Comparison of ENCODE assay signal across 8 cellular contexts in genomic region chr17:2712300-2713043, GRCh38. TPM values are rescaled to one million over a fixed set of nuclear protein-coding genes. Genes with fewer than 3 reads are reported as not detected.
A peak's percentile ranks its signal among the peaks of the same experiment; 100 is the strongest.
DNase-seq lines count a peak whose midpoint lies in the region; ATAC-seq and TF ChIP-seq lines count a peak whose summit lies in the region.

No MANE protein-coding gene starts in this region.

- no peaks in the 10 kb centered on the region for H3K27me3 ChIP-seq in GM23248 (replicated peaks; ENCODE audit: insufficient read depth)
- no peaks in the 10 kb centered on the region for H3K27me3 ChIP-seq in fibroblast of lung (ENCODE audit: control insufficient read depth, insufficient read depth, low read length)
- H3K27me3 ChIP-seq in parathyroid adenoma (ENCODE audit: control insufficient read depth, insufficient read depth, low read length) = no peaks in the 10 kb centered on the region

- peak overlapping the region; percentile 78 for H2AFZ ChIP-seq in GM23248
- peak overlapping the region; percentile 98 for H2AFZ ChIP-seq in fibroblast of lung (ENCODE audit: low read length)
- peak overlapping the region; percentile 100 for H2AFZ ChIP-seq in parathyroid adenoma

- peak overlapping the region; percentile 55 for H3K4me2 ChIP-seq in GM23248 (ENCODE audit: unreplicated experiment)
- peak overlapping the region; percentile 71 for H3K4me2 ChIP-seq in fibroblast of lung (ENCODE audit: extremely low read depth, insufficient read depth, low read length)
- peak overlapping the region; percentile 80 for H3K4me2 ChIP-seq in parathyroid adenoma (ENCODE audit: low read length)

- WGBS in GM23248 (ENCODE audit: low coverage in 1 of 2, low lambda C conversion rate in 2 of 2, missing lambda C conversion rate in 2 of 2), 2 experiments = 30 to 37% methylated on average over 32 to 36 of the region's 36 CpGs

- TF ChIP-seq CTCF in fibroblast of lung (conservative IDR thresholded peaks at IDR 0.05 in 1 of 2, IDR thresholded peaks at IDR 0.05 in 1 of 2; ENCODE audit: low read depth in 1 of 2, low read length in 2 of 2) (no peak), parathyroid adenoma (IDR thresholded peaks at IDR 0.05) (no peak)

- H3K4me3 ChIP-seq in GM23248 (peak overlapping the region; percentile 76), fibroblast of lung (replicated peaks in 1 of 4; ENCODE audit: control extremely low read depth in 1 of 4, insufficient read depth in 1 of 4, low read depth in 3 of 4, low read length in 4 of 4) (peak overlapping the region; percentile 41 to 75 (median 58)), parathyroid adenoma (ENCODE audit: low read depth, low read length) (peak overlapping the region; percentile 82)

- peaks cover 38% of the 10 kb centered on the region for H3K79me2 ChIP-seq in GM23248 (ENCODE audit: insufficient read depth)
- H3K79me2 ChIP-seq in fibroblast of lung (ENCODE audit: control insufficient read depth, insufficient read depth, low read length) = peaks cover 38% of the 10 kb centered on the region
- peaks cover 34% of the 10 kb centered on the region for H3K79me2 ChIP-seq in parathyroid adenoma

- H3K4me1 ChIP-seq in GM23248 (ENCODE audit: insufficient read depth) (peaks cover 19% of the 10 kb centered on the region), fibroblast of lung (ENCODE audit: control insufficient read depth, extremely low read depth, insufficient read depth, low read length) (peaks cover 11% of the 10 kb centered on the region), parathyroid adenoma (peaks cover 31% of the 10 kb centered on the region)

- in situ Hi-C loops in GM23248 (cut with MboI) = no loop called here

- H3K9ac ChIP-seq in GM23248 = peak overlapping the region; percentile 81
- peak overlapping the region; percentile 2 for H3K9ac ChIP-seq in fibroblast of lung (ENCODE audit: insufficient read depth, low read length)
- peak overlapping the region; percentile 64 for H3K9ac ChIP-seq in parathyroid adenoma

- H3K9me3 ChIP-seq in GM23248 (ENCODE audit: low read depth) (no peaks in the 10 kb centered on the region), fibroblast of lung (ENCODE audit: control insufficient read depth, insufficient read depth, low read depth, low read length) (no peaks in the 10 kb centered on the region), parathyroid adenoma (ENCODE audit: control insufficient read depth, low read length) (no peaks in the 10 kb centered on the region)

- ATAC-seq in HG03159 (IDR thresholded peaks at IDR 0.05; ENCODE audit: unreplicated experiment) = no peak

- H3K36me3 ChIP-seq in GM23248 (ENCODE audit: low read depth) (no peaks in the 10 kb centered on the region), fibroblast of lung (ENCODE audit: control insufficient read depth, insufficient read depth, low read length) (no peaks in the 10 kb centered on the region), parathyroid adenoma (ENCODE audit: control insufficient read depth, insufficient read depth, low read length) (no peaks in the 10 kb centered on the region)

- H3K27ac ChIP-seq in GM23248 (peak overlapping the region; percentile 2; the same call in 1 of the 2 replicates), fibroblast of lung (ENCODE audit: insufficient read depth, low read length) (peak overlapping the region; percentile 67), parathyroid adenoma (peak overlapping the region; percentile 90)

- no peaks in the 10 kb centered on the region for H3F3A ChIP-seq in GM23248 (ENCODE audit: insufficient read depth)

- DNase-seq in GM23248 = no peak
- DNase-seq in SK-N-DZ (ENCODE audit: low spot score) = peak; percentile 69
- DNase-seq in fibroblast of lung (ENCODE audit: low read depth in 2 of 2) = no peak
- no peak for DNase-seq in stimulated activated CD4-positive, alpha-beta T cell treated with anti-CD3 and anti-CD28 coated beads, Interleukin-1b, Interleukin-23, amount 100 ng/mL, for 48 hours
- no peak for DNase-seq in NCI-H2171 treated with DMSO at 0.1 percent for 48 hours (lab: John Stamatoyannopoulos, UW)
- DNase-seq in germinal center (ENCODE audit: low spot score) = no peak

- H4K20me1 ChIP-seq in GM23248 (ENCODE audit: insufficient read depth) (no peaks in the 10 kb centered on the region), fibroblast of lung (ENCODE audit: control insufficient read depth, extremely low read depth, insufficient read depth, low read length) (no peaks in the 10 kb centered on the region)

- no peaks in the 10 kb centered on the region for H3K9me2 ChIP-seq in GM23248 (ENCODE audit: insufficient read depth)

RNA-seq across cellular contexts. Expression of gene CLUH, which starts 0.9 kb away (rescaled TPM):
- 26.1 and 32.7 TPM in 2 replicates for total RNA-seq in GM23248 (2014; rRNA removed; shearing (Covaris generic))
- 16.3 and 16.9 TPM in 2 replicates for polyA plus RNA-seq in GM23248 (2016; fragmentation: Nextera tagmentation; extraction: Ambion mirVana)
- 56.5 and 59.8 TPM in 2 replicates for polyA plus RNA-seq in SK-N-DZ (2014; cell fraction: cytosol; rRNA removed)
- polyA plus RNA-seq in SK-N-DZ (2014; cell fraction: nucleus; rRNA removed) = 356 and 379 TPM in 2 replicates
- 28.2 and 29.4 TPM in 2 replicates for total RNA-seq in fibroblast of lung
- polyA plus RNA-seq in fibroblast of lung = 10.5 and 19.2 TPM in 2 replicates
- polyA plus RNA-seq in fibroblast of lung (2012) = 24.1 and 40.5 TPM in 2 replicates
- polyA minus RNA-seq in fibroblast of lung (ENCODE audit: low replicate concordance) = 23.8 and 41.2 TPM in 2 replicates

RNA-seq across cellular contexts. Expression of gene CCDC92B, which starts 37.0 kb away (rescaled TPM):
- total RNA-seq in GM23248 (2014; rRNA removed; shearing (Covaris generic)) = not detected in 2 replicates
- not detected in 2 replicates for polyA plus RNA-seq in GM23248 (2016; fragmentation: Nextera tagmentation; extraction: Ambion mirVana)
- polyA plus RNA-seq in SK-N-DZ (2014; cell fraction: cytosol; rRNA removed) = 4.1 and 5.3 TPM in 2 replicates
- 3.3 and 4.9 TPM in 2 replicates for polyA plus RNA-seq in SK-N-DZ (2014; cell fraction: nucleus; rRNA removed)
- total RNA-seq in fibroblast of lung = not detected in 2 replicates
- not detected in 2 replicates for polyA plus RNA-seq in fibroblast of lung
- polyA plus RNA-seq in fibroblast of lung (2012) = not detected in 2 replicates
- polyA minus RNA-seq in fibroblast of lung (ENCODE audit: low replicate concordance) = not detected in 2 replicates

Comparison
In these comparisons a context has a peak if more than half of its experiments do, and no peak if none do; other contexts are left out.
1. H3K27ac ChIP-seq: peak in every context shown above with its lines; median percentile 90 in parathyroid adenoma; 67 in fibroblast of lung; 2 in GM23248.
2. H3K9ac ChIP-seq: peak in every context shown above with its lines; median percentile 81 in GM23248; 64 in parathyroid adenoma; 2 in fibroblast of lung.